8 cellular contexts compared by ENCODE assay signal in genomic region chr12:19572920-19573558, GRCh38.
DNase-seq lines count a peak whose midpoint lies in the region; ATAC-seq and TF ChIP-seq lines count a peak whose summit lies in the region.

No MANE protein-coding gene starts in this region.

- H3K4me1 Mint-ChIP-seq in activated naive CD4-positive, alpha-beta T cell treated with anti-CD3 and anti-CD28 coated beads for 36 hours (ENCODE audit: low read depth), result no peaks in the 10 kb centered on the region
- peaks cover 3% of the 10 kb centered on the region for H3K4me1 Mint-ChIP-seq in activated naive CD8-positive, alpha-beta T cell treated with anti-CD3 and anti-CD28 coated beads, Interleukin-2, amount 10 ng/mL, durations not matched to agents 7 days and 5 days

- no peaks in the 10 kb centered on the region for H3K27me3 Mint-ChIP-seq in activated naive CD4-positive, alpha-beta T cell treated with anti-CD3 and anti-CD28 coated beads for 36 hours (ENCODE audit: low read depth)
- no peaks in the 10 kb centered on the region for H3K27me3 Mint-ChIP-seq in activated naive CD8-positive, alpha-beta T cell treated with anti-CD3 and anti-CD28 coated beads, Interleukin-2, amount 10 ng/mL, durations not matched to agents 7 days and 5 days

- intact Hi-C loops in activated naive CD4-positive, alpha-beta T cell treated with anti-CD3 and anti-CD28 coated beads for 36 hours (cut with micrococcal nuclease), result loop anchor here (10.0 kb wide), 2 partner anchors 162 to 322 kb away; no protein-coding TSS in a partner anchor

- H3K27ac Mint-ChIP-seq in activated naive CD4-positive, alpha-beta T cell treated with anti-CD3 and anti-CD28 coated beads for 36 hours, result no peak overlapping the region
- H3K27ac Mint-ChIP-seq in activated naive CD8-positive, alpha-beta T cell treated with anti-CD3 and anti-CD28 coated beads, Interleukin-2, amount 10 ng/mL, durations not matched to agents 7 days and 5 days, result peak overlapping the region; percentile 54

- CTCF ChIA-PET in activated naive CD4-positive, alpha-beta T cell treated with anti-CD3 and anti-CD28 coated beads for 36 hours (lab: Charles Lee), result interaction anchor here (0.6 to 1.6 kb wide), 5 partner anchors 13 to 827 kb away, joined by 3 to 7 read pairs (median 4); no protein-coding TSS in a partner anchor
- CTCF ChIA-PET in HEK293T (lab: Yijun Ruan, JAX), result interaction anchor here (0.6 to 0.7 kb wide), 2 partner anchors 487 to 621 kb away, joined by 3 read pairs; no protein-coding TSS in a partner anchor

- POLR2A ChIA-PET in HEK293T (lab: Yijun Ruan, JAX), result no interaction called here
- POLR2A ChIA-PET in activated naive CD8-positive, alpha-beta T cell treated with anti-CD3 and anti-CD28 coated beads, Interleukin-2, amount 10 ng/mL, durations not matched to agents 7 days and 5 days (lab: Charles Lee), result no interaction called here

- H3K36me3 Mint-ChIP-seq in activated naive CD4-positive, alpha-beta T cell treated with anti-CD3 and anti-CD28 coated beads for 36 hours (ENCODE audit: low read depth), result peaks cover 7% of the 10 kb centered on the region
- no peaks in the 10 kb centered on the region for H3K36me3 Mint-ChIP-seq in activated naive CD8-positive, alpha-beta T cell treated with anti-CD3 and anti-CD28 coated beads, Interleukin-2, amount 10 ng/mL, durations not matched to agents 7 days and 5 days

- no peak overlapping the region for H3K4me3 Mint-ChIP-seq in activated naive CD4-positive, alpha-beta T cell treated with anti-CD3 and anti-CD28 coated beads for 36 hours
- no peak overlapping the region for H3K4me3 Mint-ChIP-seq in activated naive CD8-positive, alpha-beta T cell treated with anti-CD3 and anti-CD28 coated beads, Interleukin-2, amount 10 ng/mL, durations not matched to agents 7 days and 5 days

- DNase-seq in activated naive CD4-positive, alpha-beta T cell treated with anti-CD3 and anti-CD28 coated beads for 36 hours, result peak; percentile 54
- no peak for DNase-seq in activated naive CD4-positive, alpha-beta T cell treated with anti-CD3 and anti-CD28 coated beads, Interleukin-2, amount 50 U/mL, for 16 hours
- peak; percentile 50 for DNase-seq in HEK293T (ENCODE audit: extremely low spot score)
- DNase-seq in NCI-H1694 treated with DMSO at 0.1 percent for 48 hours (lab: John Stamatoyannopoulos, UW), result peak; percentile 75
- peak; percentile 32 for DNase-seq in activated naive CD8-positive, alpha-beta T cell treated with anti-CD3 and anti-CD28 coated beads, Interleukin-2, amount 10 ng/mL, durations not matched to agents 7 days and 5 days
- DNase-seq in left kidney (ENCODE audit: low read depth, low spot score), result peak; percentile 68
- DNase-seq in superior temporal gyrus (ENCODE audit: extremely low spot score), result no peak
- DNase-seq in GM19240 (ENCODE audit: insufficient read length, low spot score), result no peak

- H3K9me3 Mint-ChIP-seq in activated naive CD4-positive, alpha-beta T cell treated with anti-CD3 and anti-CD28 coated beads for 36 hours, result peaks cover 3% of the 10 kb centered on the region
- no peaks in the 10 kb centered on the region for H3K9me3 Mint-ChIP-seq in activated naive CD8-positive, alpha-beta T cell treated with anti-CD3 and anti-CD28 coated beads, Interleukin-2, amount 10 ng/mL, durations not matched to agents 7 days and 5 days

- peak; percentile 52 for ATAC-seq in activated naive CD8-positive, alpha-beta T cell treated with anti-CD3 and anti-CD28 coated beads, Interleukin-2, amount 10 ng/mL, durations not matched to agents 7 days and 5 days (ENCODE audit: low read depth)

TF ChIP-seq in HEK293T, 16 proteins besides CTCF, POLR2A, EP300 and RAD21:
- TF ChIP-seq LEF1 (IDR thresholded peaks at IDR 0.05; ENCODE audit: borderline replicate concordance) (no peak), ELF4 (IDR thresholded peaks at IDR 0.05) (no peak), CTBP1 (IDR thresholded peaks at IDR 0.05; ENCODE audit: borderline replicate concordance) (no peak), SUZ12 (IDR thresholded peaks at IDR 0.05) (no peak), SP1 (IDR thresholded peaks at IDR 0.05) (no peak), FOXK2 (IDR thresholded peaks at IDR 0.05) (no peak), BHLHE40 (IDR thresholded peaks at IDR 0.05; ENCODE audit: borderline replicate concordance) (no peak)
- TF ChIP-seq, protein P1, sequence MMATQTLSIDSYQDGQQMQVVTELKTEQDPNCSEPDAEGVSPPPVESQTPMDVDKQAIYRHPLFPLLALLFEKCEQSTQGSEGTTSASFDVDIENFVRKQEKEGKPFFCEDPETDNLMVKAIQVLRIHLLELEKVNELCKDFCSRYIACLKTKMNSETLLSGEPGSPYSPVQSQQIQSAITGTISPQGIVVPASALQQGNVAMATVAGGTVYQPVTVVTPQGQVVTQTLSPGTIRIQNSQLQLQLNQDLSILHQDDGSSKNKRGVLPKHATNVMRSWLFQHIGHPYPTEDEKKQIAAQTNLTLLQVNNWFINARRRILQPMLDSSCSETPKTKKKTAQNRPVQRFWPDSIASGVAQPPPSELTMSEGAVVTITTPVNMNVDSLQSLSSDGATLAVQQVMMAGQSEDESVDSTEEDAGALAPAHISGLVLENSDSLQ (IDR thresholded peaks at IDR 0.05), result no peak

Comparison
In these comparisons a context has a peak if more than half of its experiments do, and no peak if none do; other contexts are left out.
1. DNase-seq: peak in activated naive CD4-positive, alpha-beta T cell treated with anti-CD3 and anti-CD28 coated beads for 36 hours (single experiment), HEK293T (single experiment), NCI-H1694 treated with DMSO at 0.1 percent for 48 hours (single experiment), activated naive CD8-positive, alpha-beta T cell treated with anti-CD3 and anti-CD28 coated beads, Interleukin-2, amount 10 ng/mL, durations not matched to agents 7 days and 5 days (single experiment) and left kidney (single experiment); none in activated naive CD4-positive, alpha-beta T cell treated with anti-CD3 and anti-CD28 coated beads, Interleukin-2, amount 50 U/mL, for 16 hours (single experiment), superior temporal gyrus (single experiment) and GM19240 (single experiment).